1 cellular context compared by ENCODE assay signal in genomic region chr4:74390677-74391076, GRCh38.
TF ChIP-seq lines count a peak whose summit lies in the region.

No MANE protein-coding gene starts in this region.

TF ChIP-seq in HCT116, 20 proteins besides CTCF, POLR2A, EP300 and RAD21 (continued from another document):
- TF ChIP-seq ZBTB33 (IDR thresholded peaks at IDR 0.05; ENCODE audit: extremely low read depth, insufficient replicate concordance, low read length) = no peak
- TF ChIP-seq ZFX (IDR thresholded peaks at IDR 0.05) = no peak
- TF ChIP-seq FOSL1 (IDR thresholded peaks at IDR 0.05; ENCODE audit: low read depth) = peak; percentile 5; the same call in 1 of the 2 replicates
